22 cellular contexts compared by ENCODE assay signal in genomic region chr9:95060916-95061315, GRCh38.
DNase-seq lines count a peak whose midpoint lies in the region; ATAC-seq and TF ChIP-seq lines count a peak whose summit lies in the region.
"Had no signal": no experiment of that assay in that cellular context is flagged by ENCODE, and none has a peak within 500 bp of the region (broad histone marks: within the 10 kb centered on the region; RNA-seq: fewer than 3 reads in every experiment).

No MANE protein-coding gene starts in this region.

- H3K27me3 ChIP-seq in right atrium auricular region = no peaks in the 10 kb centered on the region
- no peaks in the 10 kb centered on the region for H3K27me3 ChIP-seq in heart right ventricle
- H3K27me3 ChIP-seq in esophagus squamous epithelium = no peaks in the 10 kb centered on the region
- no peaks in the 10 kb centered on the region for H3K27me3 ChIP-seq in sigmoid colon
- no peaks in the 10 kb centered on the region for H3K27me3 ChIP-seq in vagina
- H3K27me3 ChIP-seq: brain microvascular endothelial cell had no signal

- H3K27ac ChIP-seq in right atrium auricular region (peak overlapping the region; percentile 75 to 88), heart right ventricle (peak overlapping the region in 4 of 10 donors; percentile 1 to 58 (median 18)), esophagus squamous epithelium (peak overlapping the region; percentile 85 to 97 (median 94)), sigmoid colon (peak overlapping the region; percentile 47 to 99 (median 84)), vagina (peak overlapping the region; percentile 95)
- H3K27ac ChIP-seq: brain microvascular endothelial cell had no signal

- TF ChIP-seq CTCF in right atrium auricular region (IDR thresholded peaks at IDR 0.05) = no peak
- TF ChIP-seq CTCF in heart right ventricle (IDR thresholded peaks at IDR 0.05) = no peak
- TF ChIP-seq CTCF in esophagus squamous epithelium (IDR thresholded peaks at IDR 0.05) = no peak
- no peak for TF ChIP-seq CTCF in sigmoid colon (IDR thresholded peaks at IDR 0.05)
- no peak for TF ChIP-seq CTCF in vagina (IDR thresholded peaks at IDR 0.05)
- no peak for TF ChIP-seq CTCF in foreskin fibroblast (IDR thresholded peaks at IDR 0.05; ENCODE audit: low read depth, low read length)

- WGBS in heart right ventricle, 2 donors = 47 to 58% methylated on average over 2 of the region's 2 CpGs
- 38 to 44% methylated on average over 2 of the region's 2 CpGs for WGBS in esophagus squamous epithelium, 2 donors
- WGBS in sigmoid colon, 2 donors = 59 to 68% methylated on average over 2 of the region's 2 CpGs

- DNase-seq in right atrium auricular region (ENCODE audit: low spot score) (no peak), heart right ventricle (no peak), esophagus squamous epithelium (lab: John Stamatoyannopoulos, UW) (no peak), sigmoid colon (no peak), vagina (ENCODE audit: extremely low spot score in 2 of 2) (peak in 1 of 2 donors; percentile 16), foreskin fibroblast (no peak), NCI-H2196 (lab: John Stamatoyannopoulos, UW; ENCODE audit: unreplicated experiment) (no peak), NCI-H82 (lab: John Stamatoyannopoulos, UW) (no peak)
- DNase-seq: activated CD4-positive, alpha-beta T cell treated with anti-CD3 and anti-CD28 coated beads, Interleukin-2, amount 50 U/mL, for 48 hours; activated CD4-positive, CD25-positive, alpha-beta regulatory T cell; activated naive CD4-positive, alpha-beta T cell treated with Interleukin-2 at 50 U/mL for 16 hours; CD4-positive, alpha-beta T cell; cerebellar nuclear complex; natural killer cell; NCI-H1436 treated with DMSO at 0.1 percent for 48 hours; NCI-H2081 treated with DMSO at 0.1 percent for 48 hours; NCI-H345; retina had no signal

- intact Hi-C loops in heart right ventricle (cut with DNase I) (no loop called here), esophagus squamous epithelium (cut with DNase I) (loop anchor here (10.0 kb wide), 1 partner anchor 46 kb away; no protein-coding TSS in a partner anchor), sigmoid colon (cut with DNase I) (no loop called here), vagina (cut with DNase I) (loop anchor here (10.0 kb wide), 1 partner anchor 276 kb away; no protein-coding TSS in a partner anchor)

- ATAC-seq in heart right ventricle = no peak
- ATAC-seq: natural killer cell, Right ventricle myocardium inferior, SK-N-SH treated with all-trans-retinoic acid at 6 μM for 48 hours had no signal

- H3K4me1 ChIP-seq in right atrium auricular region (peaks cover 0 to 100% of the 10 kb centered on the region in 2 donors), heart right ventricle (peaks cover 44 to 100% (median 98%) of the 10 kb centered on the region in 9 donors), esophagus squamous epithelium (peaks cover 71 to 100% (median 96%) of the 10 kb centered on the region in 3 donors), sigmoid colon (peaks cover 0 to 100% (median 100%) of the 10 kb centered on the region in 4 donors), vagina (peaks cover 100% of the 10 kb centered on the region)

- TF ChIP-seq EP300 in sigmoid colon (IDR thresholded peaks at IDR 0.05) = no peak

- H3K9me3 ChIP-seq in right atrium auricular region (no peaks in the 10 kb centered on the region), heart right ventricle (no peaks in the 10 kb centered on the region), esophagus squamous epithelium (no peaks in the 10 kb centered on the region), sigmoid colon (no peaks in the 10 kb centered on the region), vagina (no peaks in the 10 kb centered on the region)

- no peak overlapping the region for H3K4me3 ChIP-seq in right atrium auricular region
- H3K4me3 ChIP-seq in heart right ventricle = no peak overlapping the region
- H3K4me3 ChIP-seq in esophagus squamous epithelium = peak overlapping the region in 1 of 4 donors; percentile 80
- no peak overlapping the region for H3K4me3 ChIP-seq in sigmoid colon
- no peak overlapping the region for H3K4me3 ChIP-seq in vagina
- H3K4me3 ChIP-seq in foreskin fibroblast (ENCODE audit: low read depth in 1 of 2, low read length in 2 of 2) = no peak overlapping the region
- H3K4me3 ChIP-seq: lung had no signal

- peaks cover 58% of the 10 kb centered on the region for H3K36me3 ChIP-seq in right atrium auricular region
- peaks cover 0 to 69% (median 41%) of the 10 kb centered on the region in 9 donors for H3K36me3 ChIP-seq in heart right ventricle
- H3K36me3 ChIP-seq in esophagus squamous epithelium = peaks cover 0 to 71% (median 5%) of the 10 kb centered on the region in 3 donors
- peaks cover 0 to 42% (median 11%) of the 10 kb centered on the region in 4 donors for H3K36me3 ChIP-seq in sigmoid colon
- peaks cover 0 to 26% of the 10 kb centered on the region in 2 donors for H3K36me3 ChIP-seq in vagina

- TF ChIP-seq POLR2A in esophagus squamous epithelium (IDR thresholded peaks at IDR 0.05) (no peak), sigmoid colon (IDR thresholded peaks at IDR 0.05) (no peak), vagina (IDR thresholded peaks at IDR 0.05) (no peak)

Comparison
In these comparisons a context has a peak if more than half of its experiments do, and no peak if none do; other contexts are left out.
1. intact Hi-C loops: an anchor here in esophagus squamous epithelium (10.0 kb wide) and vagina (10.0 kb wide); none called in heart right ventricle and sigmoid colon.